9 cellular contexts compared by ENCODE assay signal in the genomic region with DNA sequence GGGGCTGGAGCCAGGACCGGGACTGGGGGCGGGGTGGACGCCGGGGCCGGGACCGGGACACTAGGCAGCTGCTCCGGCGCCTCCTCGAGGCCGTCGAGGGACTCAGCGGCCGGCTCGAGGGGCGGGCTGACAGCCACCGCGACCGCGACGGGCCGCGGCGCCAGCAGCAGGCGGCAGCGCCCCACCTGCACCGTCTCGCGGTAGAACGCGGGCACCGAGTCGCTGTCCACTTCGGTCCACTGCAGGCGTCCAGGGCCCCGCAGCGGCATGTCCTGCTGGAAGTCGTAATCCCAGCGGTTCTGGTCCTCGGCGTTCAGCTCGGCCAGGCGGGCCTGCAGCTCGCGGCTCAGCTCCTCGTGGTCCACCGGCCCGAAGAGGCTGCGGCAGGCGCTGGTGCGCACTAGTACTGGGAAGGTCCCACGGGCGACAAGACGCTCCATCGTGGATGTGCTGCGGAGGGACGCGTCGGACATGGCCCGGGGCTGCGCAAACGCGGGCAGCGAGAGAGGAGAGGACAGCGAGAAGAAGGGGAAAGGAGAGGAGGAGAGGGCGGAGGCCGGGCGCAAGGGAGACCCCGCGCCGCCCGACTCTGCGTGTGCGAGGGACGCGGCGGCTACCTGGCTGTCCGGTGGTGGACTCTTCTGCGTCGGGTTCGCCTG. TPM values are rescaled to one million over a fixed set of nuclear protein-coding genes. Genes with fewer than 3 reads are reported as not detected.
A peak's percentile ranks its signal among the peaks of the same experiment; 100 is the strongest.
DNase-seq lines count a peak whose midpoint lies in the region; ATAC-seq and TF ChIP-seq lines count a peak whose summit lies in the region.
"Had no signal": no experiment of that assay in that cellular context is flagged by ENCODE, and none has a peak within 500 bp of the region (broad histone marks: within the 10 kb centered on the region; RNA-seq: fewer than 3 reads in every experiment).

No MANE protein-coding gene starts in this region.

- no peak for ATAC-seq in HG02884 (IDR thresholded peaks at IDR 0.05; ENCODE audit: unreplicated experiment)

- no peaks in the 10 kb centered on the region for H3K9me3 ChIP-seq in osteoblast (ENCODE audit: low read depth, low read length)

- peak; percentile 36 for DNase-seq in activated CD4-positive, alpha-beta T cell treated with anti-CD3 and anti-CD28 coated beads for 48 hours
- no peak for DNase-seq in activated CD4-positive, alpha-beta T cell treated with anti-CD3 and anti-CD28 coated beads for 4 hours
- DNase-seq in M059J (ENCODE audit: low read depth), result peak; percentile 64
- DNase-seq in activated naive CD4-positive, alpha-beta T cell treated with Interleukin-2 at 50 U/mL for 16 hours, result peak; percentile 27
- DNase-seq in glomerular visceral epithelial cell (ENCODE audit: extremely low spot score), result peak; percentile 64
- no peak for DNase-seq in osteoblast (ENCODE audit: insufficient read length, low spot score, missing footprints)
- no peak for DNase-seq in KG1 (lab: John Stamatoyannopoulos, UW)

- H3K27me3 ChIP-seq in osteoblast (ENCODE audit: insufficient read depth, low read length), result peaks cover 51% of the 10 kb centered on the region

- no peak for TF ChIP-seq CTCF in osteoblast (IDR thresholded peaks at IDR 0.05; ENCODE audit: extremely low read depth, low read depth, low read length)

- peaks cover 4% of the 10 kb centered on the region for H3K4me1 ChIP-seq in osteoblast (ENCODE audit: insufficient read depth, low read length)

- peak overlapping the region; percentile 81 for H3K4me2 ChIP-seq in osteoblast (ENCODE audit: insufficient read depth, low read length)

- no peaks in the 10 kb centered on the region for H4K20me1 ChIP-seq in osteoblast (ENCODE audit: insufficient read depth, low read length)

- H3K36me3 ChIP-seq in osteoblast (ENCODE audit: insufficient read depth, low read length), result no peaks in the 10 kb centered on the region

- peak overlapping the region; percentile 65 for H2AFZ ChIP-seq in osteoblast (ENCODE audit: low read length)

- no peak overlapping the region for H3K27ac ChIP-seq in osteoblast (ENCODE audit: low read depth, low read length)
- H3K27ac ChIP-seq: epithelial cell of prostate had no signal

- no peaks in the 10 kb centered on the region for H3K79me2 ChIP-seq in osteoblast (ENCODE audit: insufficient read depth, low read length)

- H3K4me3 ChIP-seq in osteoblast (ENCODE audit: insufficient read depth, low read length), result peak overlapping the region; percentile 70

RNA-seq across cellular contexts. Expression of a gene that starts 0.4 kb away (rescaled TPM):
- total RNA-seq in M059J (2014; rRNA removed; shearing (Covaris generic)), result 4.4 and 6.2 TPM in 2 replicates
- 10.9 and 13.3 TPM in 2 replicates for total RNA-seq in osteoblast

RNA-seq across cellular contexts. Expression of a gene that starts 44.1 kb away (rescaled TPM):
- 9.1 and 18.9 TPM in 2 replicates for total RNA-seq in M059J (2014; rRNA removed; shearing (Covaris generic))
- 2.5 and 3.8 TPM in 2 replicates for total RNA-seq in osteoblast

Comparison
In these comparisons a context has a peak if more than half of its experiments do, and no peak if none do; other contexts are left out.
1. DNase-seq: peak in activated CD4-positive, alpha-beta T cell treated with anti-CD3 and anti-CD28 coated beads for 48 hours (single experiment), M059J (single experiment), activated naive CD4-positive, alpha-beta T cell treated with Interleukin-2 at 50 U/mL for 16 hours (single experiment) and glomerular visceral epithelial cell (single experiment); none in activated CD4-positive, alpha-beta T cell treated with anti-CD3 and anti-CD28 coated beads for 4 hours (0 of 2), osteoblast (single experiment) and KG1 (single experiment).